Comparison of ENCODE assay signal across 11 cellular contexts in the genomic region with DNA sequence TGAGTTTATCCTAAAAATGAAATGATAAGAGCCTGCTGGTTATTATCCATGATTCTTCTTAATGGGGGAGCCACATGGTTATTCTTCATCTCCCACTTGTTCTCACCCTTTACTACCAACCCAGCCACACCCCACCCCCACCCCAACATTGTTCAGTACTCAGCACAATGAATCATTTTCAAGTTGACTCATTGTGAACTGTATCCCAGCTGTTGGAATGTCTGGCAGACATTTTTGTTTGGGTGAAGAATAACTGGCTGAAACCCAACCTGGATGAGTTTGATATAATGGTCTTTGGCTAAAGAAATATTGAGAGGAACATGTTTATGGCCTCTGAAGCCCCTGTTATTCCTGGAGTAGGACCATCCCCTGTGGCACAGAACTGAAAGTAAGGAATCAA.
A peak's percentile ranks its signal among the peaks of the same experiment; 100 is the strongest.
DNase-seq lines count a peak whose midpoint lies in the region; FAIRE-seq and TF ChIP-seq lines count a peak whose summit lies in the region.
"Had no signal": no experiment of that assay in that cellular context is flagged by ENCODE, and none has a peak within 500 bp of the region (broad histone marks: within the 10 kb centered on the region; RNA-seq: fewer than 3 reads in every experiment).

No MANE protein-coding gene starts in this region.

- H2AK5ac ChIP-seq in mesenchymal stem cell (ENCODE audit: low read length, severe bottlenecking) = no peak overlapping the region

- DNase-seq in BJ (ENCODE audit: low read depth) = peak; percentile 36
- peak; percentile 45 for DNase-seq in NCI-H2171 treated with DMSO at 0.1 percent for 48 hours (lab: John Stamatoyannopoulos, UW)
- DNase-seq in bronchial epithelial cell (ENCODE audit: low read depth) = peak; percentile 90
- DNase-seq in mesenchymal stem cell = peak; percentile 42
- no peak for DNase-seq in 8988T
- no peak for DNase-seq in MM.1S
- no peak for DNase-seq in NCI-H1417 treated with DMSO at 0.1 percent for 48 hours (lab: John Stamatoyannopoulos, UW)
- no peak for DNase-seq in T-helper 2 cell treated with Interferon-gamma antibody and Interleukin-4, amounts not matched to agents 5 μg/mL and 100 μg/mL, for 36 hours (ENCODE audit: low spot score)
- DNase-seq: cerebellar nuclear complex, H9 had no signal

- no peaks in the 10 kb centered on the region for H3K9me3 Mint-ChIP-seq in T-helper 2 cell treated with Interferon-gamma antibody and Interleukin-4, amounts not matched to agents 5 μg/mL and 100 μg/mL, for 36 hours
- H3K9me3 Mint-ChIP-seq: H9, neural progenitor cell had no signal

- no peak overlapping the region for H2AFZ ChIP-seq in mesenchymal stem cell (ENCODE audit: low read depth, low read length)
- H2AFZ ChIP-seq in MM.1S (ENCODE audit: low read length) = no peak overlapping the region
- H2AFZ ChIP-seq: neural progenitor cell had no signal

- POLR2A ChIA-PET in BJ (lab: Charles Lee) = no interaction called here

- no peak overlapping the region for H3K4ac ChIP-seq in mesenchymal stem cell (ENCODE audit: low read depth in 1 of 2, low read length in 2 of 2)

- H3K36me3 Mint-ChIP-seq in T-helper 2 cell treated with Interferon-gamma antibody and Interleukin-4, amounts not matched to agents 5 μg/mL and 100 μg/mL, for 36 hours (ENCODE audit: low read depth) = no peaks in the 10 kb centered on the region

- CTCF ChIA-PET in BJ (lab: Yijun Ruan, JAX) = no interaction called here

- FAIRE-seq in bronchial epithelial cell (lab: Jason Lieb, UNC) = no peak

- no peak overlapping the region for H3K4me3 ChIP-seq in BJ (ENCODE audit: low read depth, low read length)
- H3K4me3 ChIP-seq in bronchial epithelial cell (ENCODE audit: low read depth, low read length) = no peak overlapping the region
- no peak overlapping the region for H3K4me3 ChIP-seq in mesenchymal stem cell (ENCODE audit: insufficient read depth in 1 of 2, low read depth in 1 of 2, low read length in 2 of 2)
- H3K4me3 ChIP-seq in MM.1S (ENCODE audit: low read length) = no peak overlapping the region
- H3K4me3 ChIP-seq: neural progenitor cell had no signal

- H3K27me3 Mint-ChIP-seq in T-helper 2 cell treated with Interferon-gamma antibody and Interleukin-4, amounts not matched to agents 5 μg/mL and 100 μg/mL, for 36 hours (ENCODE audit: low read depth) = no peaks in the 10 kb centered on the region

- no peak overlapping the region for H3K14ac ChIP-seq in mesenchymal stem cell (ENCODE audit: low read length in 2 of 2)

- H3K4me1 ChIP-seq in mesenchymal stem cell (ENCODE audit: control insufficient read depth, insufficient read depth, low read depth, low read length) (no peaks in the 10 kb centered on the region), MM.1S (ENCODE audit: low read length) (no peaks in the 10 kb centered on the region)

- no peak overlapping the region for H3K18ac ChIP-seq in mesenchymal stem cell (ENCODE audit: low read depth in 1 of 2, low read length in 2 of 2)

- no peak overlapping the region for H2BK15ac ChIP-seq in mesenchymal stem cell (ENCODE audit: low read depth, poor library complexity, severe bottlenecking)

- H3K36me3 ChIP-seq in BJ (ENCODE audit: control insufficient read depth, insufficient read depth, low read length) (no peaks in the 10 kb centered on the region), bronchial epithelial cell (ENCODE audit: control insufficient read depth, insufficient read depth, low read length) (no peaks in the 10 kb centered on the region), mesenchymal stem cell (ENCODE audit: control insufficient read depth in 1 of 2, insufficient read depth in 2 of 2, low read depth in 1 of 2, low read length in 2 of 2) (no peaks in the 10 kb centered on the region), MM.1S (replicated peaks; ENCODE audit: insufficient read depth, low read length) (no peaks in the 10 kb centered on the region)
- H3K36me3 ChIP-seq: neural progenitor cell had no signal

- H3K27me3 ChIP-seq in BJ (ENCODE audit: control insufficient read depth, insufficient read depth, low read length) (no peaks in the 10 kb centered on the region), bronchial epithelial cell (ENCODE audit: control insufficient read depth, insufficient read depth, low read length) (no peaks in the 10 kb centered on the region), mesenchymal stem cell (ENCODE audit: control insufficient read depth in 1 of 2, insufficient read depth in 1 of 2, low read length in 2 of 2) (no peaks in the 10 kb centered on the region), MM.1S (replicated peaks; ENCODE audit: insufficient read depth, low read length) (no peaks in the 10 kb centered on the region)
- H3K27me3 ChIP-seq: neural progenitor cell had no signal

- no peaks in the 10 kb centered on the region for H4K20me1 ChIP-seq in MM.1S (ENCODE audit: insufficient read depth, low read length)

- H2BK120ac ChIP-seq in mesenchymal stem cell (ENCODE audit: low read depth, low read length) = no peak overlapping the region

- H3K27ac ChIP-seq in mesenchymal stem cell (ENCODE audit: low read length, poor library complexity, severe bottlenecking) (peak overlapping the region; percentile 93), MM.1S (ENCODE audit: low read length) (no peak overlapping the region)
- H3K27ac ChIP-seq: neural progenitor cell had no signal

- H3K9me3 ChIP-seq in mesenchymal stem cell (ENCODE audit: control insufficient read depth, low read length) (no peaks in the 10 kb centered on the region), MM.1S (replicated peaks; ENCODE audit: insufficient read depth, low read length) (no peaks in the 10 kb centered on the region)

- H3K4me1 Mint-ChIP-seq in T-helper 2 cell treated with Interferon-gamma antibody and Interleukin-4, amounts not matched to agents 5 μg/mL and 100 μg/mL, for 36 hours (ENCODE audit: low read depth) = no peaks in the 10 kb centered on the region

- H4K8ac ChIP-seq in mesenchymal stem cell (ENCODE audit: low read length) = no peak overlapping the region

- H3F3A ChIP-seq in MM.1S (ENCODE audit: insufficient read depth, low read length) = no peaks in the 10 kb centered on the region

- H3K79me2 ChIP-seq in MM.1S (ENCODE audit: low read length) = no peaks in the 10 kb centered on the region

- no peak overlapping the region for H2BK5ac ChIP-seq in mesenchymal stem cell (ENCODE audit: low read depth, low read length, poor library complexity, severe bottlenecking)

- H3K79me1 ChIP-seq in mesenchymal stem cell (replicated peaks; ENCODE audit: low read length, poor library complexity, severe bottlenecking) = no peaks in the 10 kb centered on the region

- no peak overlapping the region for H4K91ac ChIP-seq in mesenchymal stem cell (ENCODE audit: low read length)

- TF ChIP-seq CTCF in BJ (IDR thresholded peaks at IDR 0.05; ENCODE audit: insufficient read depth, low read depth, low read length) = no peak
- TF ChIP-seq CTCF in bronchial epithelial cell (IDR thresholded peaks at IDR 0.05; ENCODE audit: insufficient read depth, low read length, severe bottlenecking) = no peak
- no peak for TF ChIP-seq CTCF in MM.1S (IDR thresholded peaks at IDR 0.05; ENCODE audit: low read length)

- H3K27ac Mint-ChIP-seq in T-helper 2 cell treated with Interferon-gamma antibody and Interleukin-4, amounts not matched to agents 5 μg/mL and 100 μg/mL, for 36 hours = no peak overlapping the region
- H3K27ac Mint-ChIP-seq: H9, neural progenitor cell had no signal

- H3K23ac ChIP-seq in mesenchymal stem cell (ENCODE audit: low read length in 2 of 2) = no peak overlapping the region

- H2BK12ac ChIP-seq in mesenchymal stem cell (ENCODE audit: low read length in 2 of 2) = no peak overlapping the region

- no peak overlapping the region for H3K4me2 ChIP-seq in mesenchymal stem cell (ENCODE audit: low read length, poor library complexity, severe bottlenecking)
- no peak overlapping the region for H3K4me2 ChIP-seq in MM.1S (ENCODE audit: low read depth, low read length)
- H3K4me2 ChIP-seq: neural progenitor cell had no signal

- H3K9ac ChIP-seq in mesenchymal stem cell (ENCODE audit: low read length) (no peak overlapping the region), MM.1S (ENCODE audit: low read length) (no peak overlapping the region)
- H3K9ac ChIP-seq: neural progenitor cell had no signal

- H3K4me3 Mint-ChIP-seq in T-helper 2 cell treated with Interferon-gamma antibody and Interleukin-4, amounts not matched to agents 5 μg/mL and 100 μg/mL, for 36 hours = no peak overlapping the region
- H3K4me3 Mint-ChIP-seq: H9, neural progenitor cell had no signal

- no peaks in the 10 kb centered on the region for H3K9me2 ChIP-seq in MM.1S (replicated peaks; ENCODE audit: insufficient read depth, low read length)

Comparison
In these comparisons a context has a peak if more than half of its experiments do, and no peak if none do; other contexts are left out.
1. DNase-seq: peak in BJ (single experiment), NCI-H2171 treated with DMSO at 0.1 percent for 48 hours (single experiment), bronchial epithelial cell (single experiment) and mesenchymal stem cell (single experiment); none in 8988T (single experiment), MM.1S (single experiment), NCI-H1417 treated with DMSO at 0.1 percent for 48 hours (single experiment) and T-helper 2 cell treated with Interferon-gamma antibody and Interleukin-4, amounts not matched to agents 5 μg/mL and 100 μg/mL, for 36 hours (single experiment).